ENCODE assay signal across 19 cellular contexts in genomic region chr4:78244691-78245485, GRCh38.
A peak's percentile ranks its signal among the peaks of the same experiment; 100 is the strongest.
DNase-seq lines count a peak whose midpoint lies in the region; FAIRE-seq and TF ChIP-seq lines count a peak whose summit lies in the region.
"Had no signal": no experiment of that assay in that cellular context is flagged by ENCODE, and none has a peak within 500 bp of the region (broad histone marks: within the 10 kb centered on the region; RNA-seq: fewer than 3 reads in every experiment).

No MANE protein-coding gene starts in this region.

- H3K9me3 ChIP-seq in HEK293 (ENCODE audit: control insufficient read depth, insufficient read depth, low read depth, low read length) (no peaks in the 10 kb centered on the region), H1 (ENCODE audit: insufficient read depth in 2 of 2, low read depth in 1 of 2, low read length in 1 of 2) (no peaks in the 10 kb centered on the region), keratinocyte (ENCODE audit: control insufficient read depth, low read depth, low read length) (no peaks in the 10 kb centered on the region), tibial nerve (no peaks in the 10 kb centered on the region)

- peaks cover 2% of the 10 kb centered on the region for H3K79me1 ChIP-seq in H1 (ENCODE audit: low read depth, low read length)

- dilution Hi-C loops in keratinocyte (cut with MboI; ENCODE audit: extremely low pct_ligation_motif_present, low sequenced_read_pairs): no loop called here

- no peak overlapping the region for H3K18ac ChIP-seq in H1 (ENCODE audit: extremely low read depth, low read length)

- no peak overlapping the region for H2BK15ac ChIP-seq in H1 (ENCODE audit: low read length)

- H3K27ac ChIP-seq in HEK293 (ENCODE audit: extremely low read depth, low read depth, low read length) (no peak overlapping the region; the same call in 1 of the 2 replicates), H1 (ENCODE audit: low read depth, low read length) (no peak overlapping the region), keratinocyte (ENCODE audit: control insufficient read depth, insufficient read depth, low read length) (no peak overlapping the region), tibial nerve (no peak overlapping the region)
- H3K27ac ChIP-seq: PC-9, RWPE1 had no signal

- H3K4me2 ChIP-seq in H1 (ENCODE audit: insufficient read depth in 1 of 2, low read depth in 2 of 2, low read length in 2 of 2): no peak overlapping the region; a peak in 1 of 4 replicates
- H3K4me2 ChIP-seq in keratinocyte (ENCODE audit: control insufficient read depth, extremely low read depth, insufficient read depth, low read depth, low read length): no peak overlapping the region
- H3K4me2 ChIP-seq: PC-9 had no signal

- H3K4ac ChIP-seq in H1 (replicated peaks; ENCODE audit: insufficient read length, low read depth, low read length): no peak overlapping the region

- no peak overlapping the region for H3K4me3 ChIP-seq in HEK293 (ENCODE audit: low read depth, low read length)
- no peak overlapping the region for H3K4me3 ChIP-seq in H1 (ENCODE audit: extremely low read depth in 1 of 4, insufficient read depth in 2 of 4, low read depth in 3 of 4, low read length in 4 of 4)
- H3K4me3 ChIP-seq in keratinocyte (ENCODE audit: control insufficient read depth in 2 of 3, extremely low read depth in 1 of 3, insufficient read depth in 2 of 3, low read depth in 1 of 3, low read length in 3 of 3): no peak overlapping the region
- no peak overlapping the region for H3K4me3 ChIP-seq in tibial nerve
- H3K4me3 ChIP-seq: PC-9 had no signal

- no peak overlapping the region for H4K8ac ChIP-seq in H1 (ENCODE audit: extremely low read depth, insufficient read depth, low read length)

- H3K23ac ChIP-seq in H1 (ENCODE audit: insufficient read length): no peak overlapping the region

- TF ChIP-seq CTCF in HEK293 (tag by site-specific recombination; IDR thresholded peaks at IDR 0.05): no peak
- no peak for TF ChIP-seq CTCF in H1 (IDR thresholded peaks at IDR 0.05; ENCODE audit: control extremely low read depth in 1 of 3, insufficient read depth in 1 of 3, low read depth in 1 of 3, low read length in 3 of 3)
- TF ChIP-seq CTCF in keratinocyte (optimal IDR thresholded peaks at IDR 0.05 in 1 of 3, IDR thresholded peaks at IDR 0.05 in 1 of 3, conservative IDR thresholded peaks at IDR 0.05 in 1 of 3; ENCODE audit: extremely low read depth in 1 of 3, insufficient read depth in 2 of 3, low read length in 3 of 3): no peak
- TF ChIP-seq CTCF in tibial nerve (IDR thresholded peaks at IDR 0.05): no peak

- in situ Hi-C loops in KBM-7 (cut with MboI; ENCODE audit: low pct_unique_long_range_greater_than_20kb, low sequenced_read_pairs): no loop called here

- H3K23me2 ChIP-seq in H1 (ENCODE audit: low read depth, low read length): no peaks in the 10 kb centered on the region

- no peak for TF ChIP-seq EP300 in H1 (IDR thresholded peaks at IDR 0.05; ENCODE audit: borderline replicate concordance in 1 of 2, low read depth in 2 of 2, low read length in 2 of 2)
- no peak for TF ChIP-seq EP300 in tibial nerve (IDR thresholded peaks at IDR 0.05)

- H3K9me1 ChIP-seq in keratinocyte (ENCODE audit: control insufficient read depth, extremely low read depth, insufficient read depth, low read length): no peaks in the 10 kb centered on the region

- H3K79me2 ChIP-seq in H1 (ENCODE audit: control insufficient read depth in 1 of 2, insufficient read depth in 2 of 2, low read length in 2 of 2) (peaks cover 0 to 48% of the 10 kb centered on the region in 2 experiments; a peak in 2 of 4 replicates), keratinocyte (ENCODE audit: control insufficient read depth, insufficient read depth, low read length) (no peaks in the 10 kb centered on the region)

- H4K20me1 ChIP-seq in H1 (replicated peaks in 1 of 2; ENCODE audit: control insufficient read depth in 1 of 2, insufficient read depth in 2 of 2, low read length in 2 of 2) (no peaks in the 10 kb centered on the region), keratinocyte (ENCODE audit: control insufficient read depth, extremely low read depth, insufficient read depth, low read length) (no peaks in the 10 kb centered on the region)

- H3K27me3 ChIP-seq in H1 (replicated peaks in 1 of 4; ENCODE audit: control insufficient read depth in 3 of 4, extremely low read depth in 1 of 4, insufficient read depth in 3 of 4, low read length in 3 of 4) (no peaks in the 10 kb centered on the region), keratinocyte (ENCODE audit: control insufficient read depth, extremely low read depth, insufficient read depth, low read length) (no peaks in the 10 kb centered on the region), tibial nerve (no peaks in the 10 kb centered on the region)

- H3K9ac ChIP-seq in H1 (replicated peaks in 1 of 4; ENCODE audit: extremely low read depth in 1 of 4, low read depth in 3 of 4, low read length in 3 of 4) (no peak overlapping the region), keratinocyte (ENCODE audit: control insufficient read depth, extremely low read depth, insufficient read depth, low read length) (no peak overlapping the region)

- 83% methylated on average over 3 of the region's 3 CpGs; no CpG with 5 or more reads in 1 of the 2 experiments for WGBS in H1 (ENCODE audit: extremely low coverage in 1 of 2, insufficient coverage in 1 of 2, insufficient read length in 1 of 2, insufficient replicate concordance in 2 of 2, low coverage in 1 of 2, low lambda C conversion rate in 2 of 2, missing lambda C conversion rate in 1 of 2), 2 experiments
- WGBS in tibial nerve, 2 donors: 69 to 72% methylated on average over 3 of the region's 3 CpGs

- H3K56ac ChIP-seq in H1 (replicated peaks; ENCODE audit: insufficient read length, low read depth, low read length): no peak overlapping the region

- no peak overlapping the region for H4K91ac ChIP-seq in H1 (replicated peaks; ENCODE audit: insufficient read length, low read length)

- no peak overlapping the region for H2AK5ac ChIP-seq in H1 (ENCODE audit: low read depth, low read length)

- no peak overlapping the region for H2BK20ac ChIP-seq in H1 (ENCODE audit: low read length)

- DNase-seq in H1 (ENCODE audit: low read depth in 1 of 2, low spot score in 2 of 2) (no peak), keratinocyte (ENCODE audit: low read depth, low spot score) (no peak), renal cortical epithelial cell (ENCODE audit: low read depth) (peak; percentile 15), KBM-7 (no peak), germinal center (ENCODE audit: low spot score) (no peak), tibial nerve (ENCODE audit: low spot score in 2 of 2) (no peak)
- no peak for DNase-seq in activated CD4-positive, CD25-positive, alpha-beta regulatory T cell treated with anti-CD3 and anti-CD28 coated beads, Interleukin-2, amount 50 U/mL, for 72 hours
- DNase-seq: ACHN, AML-193, GF-D8, NCI-H1105, NCI-H187, NCI-H2107, NCI-H226, NCI-H524 treated with DMSO at 0.1 percent for 48 hours, PC-9, SIG-M5 had no signal

- H2AFZ ChIP-seq in H1 (ENCODE audit: low read length): no peak overlapping the region
- no peak overlapping the region for H2AFZ ChIP-seq in keratinocyte (ENCODE audit: control insufficient read depth, low read length)
- H2AFZ ChIP-seq: PC-9 had no signal

- TF ChIP-seq POLR2A in H1 (IDR thresholded peaks at IDR 0.05; ENCODE audit: control extremely low read depth in 1 of 2, low read depth in 2 of 2, low read length in 2 of 2) (no peak), tibial nerve (IDR thresholded peaks at IDR 0.05) (no peak)

- POLR2A ChIA-PET in HEK293 (lab: Yijun Ruan, JAX): no interaction called here
- POLR2A ChIA-PET in H1 (lab: Charles Lee; ENCODE audit: partially characterized antibody): interaction anchor here (0.8 to 1.7 kb wide), 4 partner anchors 9 to 189 kb away, joined by 3 to 4 read pairs (median 4); no protein-coding TSS in a partner anchor

- CTCF ChIA-PET in HEK293 (lab: Yijun Ruan, JAX): interaction anchor here (0.7 kb wide), 1 partner anchor 620 kb away, joined by 5 read pairs; no protein-coding TSS in a partner anchor
- CTCF ChIA-PET in H1 (lab: Charles Lee; ENCODE audit: partially characterized antibody): interaction anchor here (0.5 to 2.4 kb wide), 5 partner anchors 11 to 349 kb away, joined by 3 to 9 read pairs (median 4); no protein-coding TSS in a partner anchor

- no peak for TF ChIP-seq RAD21 in H1 (IDR thresholded peaks at IDR 0.05 in 1 of 2, conservative IDR thresholded peaks at IDR 0.05 in 1 of 2; ENCODE audit: low read depth in 2 of 2, low read length in 2 of 2)

- FAIRE-seq in H1 (lab: Jason Lieb, UNC) (peak; percentile 66), keratinocyte (lab: Jason Lieb, UNC) (peak; percentile 43)

- no peak overlapping the region for H2BK120ac ChIP-seq in H1 (replicated peaks; ENCODE audit: low read depth, low read length)

- H3K14ac ChIP-seq in H1 (ENCODE audit: insufficient read length): no peak overlapping the region

- H3K4me1 ChIP-seq in HEK293 (ENCODE audit: control insufficient read depth, insufficient read depth, low read length) (peaks cover 19% of the 10 kb centered on the region), H1 (replicated peaks in 1 of 4; ENCODE audit: control insufficient read depth in 3 of 4, insufficient read depth in 4 of 4, low read length in 3 of 4) (peaks cover 0 to 10% (median 3%) of the 10 kb centered on the region in 4 experiments; a peak in 4 of 7 replicates), keratinocyte (ENCODE audit: control insufficient read depth, extremely low read depth, insufficient read depth, low read length) (peaks cover 10% of the 10 kb centered on the region), tibial nerve (no peaks in the 10 kb centered on the region)

- no peak overlapping the region for H2BK12ac ChIP-seq in H1 (ENCODE audit: low read depth, low read length)

- no peak overlapping the region for H2BK5ac ChIP-seq in H1 (ENCODE audit: low read depth, low read length)

- H3K36me3 ChIP-seq in HEK293 (ENCODE audit: control insufficient read depth in 2 of 2, insufficient read depth in 1 of 2, low read length in 2 of 2): no peaks in the 10 kb centered on the region
- H3K36me3 ChIP-seq in H1 (ENCODE audit: control insufficient read depth in 2 of 4, insufficient read depth in 4 of 4, low read length in 3 of 4): peaks cover 0 to 7% (median 1%) of the 10 kb centered on the region in 4 experiments; a peak in 3 of 8 replicates
- H3K36me3 ChIP-seq in keratinocyte (ENCODE audit: control insufficient read depth in 2 of 2, extremely low read depth in 1 of 2, insufficient read depth in 2 of 2, low read length in 2 of 2): no peaks in the 10 kb centered on the region
- no peaks in the 10 kb centered on the region for H3K36me3 ChIP-seq in tibial nerve

- H4K5ac ChIP-seq in H1 (ENCODE audit: insufficient read length, low read depth, low read length): no peak overlapping the region

TF ChIP-seq in HEK293, 187 proteins besides CTCF, POLR2A, EP300 and RAD21 (continues in another document):
- TF ChIP-seq KLF8 (tag by site-specific recombination; IDR thresholded peaks at IDR 0.05) (no peak), ZNF777 (tag by site-specific recombination; IDR thresholded peaks at IDR 0.05; ENCODE audit: borderline replicate concordance) (no peak)

TF ChIP-seq in H1, 55 proteins besides CTCF, POLR2A, EP300 and RAD21 (continues in another document):
- TF ChIP-seq KDM1A (IDR thresholded peaks at IDR 0.05; ENCODE audit: borderline replicate concordance, low read length): no peak
- no peak for TF ChIP-seq SRF (IDR thresholded peaks at IDR 0.05; ENCODE audit: low read depth, low read length)
- no peak for TF ChIP-seq KDM5A (IDR thresholded peaks at IDR 0.05; ENCODE audit: low read length)
- no peak for TF ChIP-seq CTBP2 (IDR thresholded peaks at IDR 0.05; ENCODE audit: borderline replicate concordance, insufficient read depth, insufficient read length, low read length)
